In genomic region chr11:66362481-66363147, GRCh38 we compare ENCODE assay signal across 17 cellular contexts. TPM values are rescaled to one million over a fixed set of nuclear protein-coding genes. Genes with fewer than 3 reads are reported as not detected.
A peak's percentile ranks its signal among the peaks of the same experiment; 100 is the strongest.
DNase-seq lines count a peak whose midpoint lies in the region; ATAC-seq and TF ChIP-seq lines count a peak whose summit lies in the region.
"Had no signal": no experiment of that assay in that cellular context is flagged by ENCODE, and none has a peak within 500 bp of the region (broad histone marks: within the 10 kb centered on the region; RNA-seq: fewer than 3 reads in every experiment).

No MANE protein-coding gene starts in this region.

- intact Hi-C loops in A673 (cut with micrococcal nuclease; ENCODE audit: unreplicated experiment): no loop called here
- intact Hi-C loops in psoas muscle (cut with DNase I): no loop called here

- H3K4me3 ChIP-seq in A673 (ENCODE audit: low read depth, low read length, poor library complexity, severe bottlenecking): no peak overlapping the region
- H3K4me3 ChIP-seq in psoas muscle: no peak overlapping the region
- H3K4me3 ChIP-seq: PC-9 had no signal

- 72 to 85% (median 76%) methylated on average over 9 of the region's 9 CpGs for WGBS in psoas muscle, 3 donors

- ATAC-seq in psoas muscle (no peak), HG03135 (IDR thresholded peaks at IDR 0.05; ENCODE audit: unreplicated experiment) (no peak)
- ATAC-seq: CD8-positive, alpha-beta T cell had no signal

- no peaks in the 10 kb centered on the region for H3K4me1 ChIP-seq in A673 (ENCODE audit: insufficient read depth, low read length, poor library complexity, severe bottlenecking)
- H3K4me1 ChIP-seq in psoas muscle: peaks cover 14% of the 10 kb centered on the region

- no peak for DNase-seq in A673 (ENCODE audit: low spot score)
- peak; percentile 34 for DNase-seq in HuH-7 (ENCODE audit: low spot score)
- DNase-seq in iPS-NIHi7 (ENCODE audit: extremely low spot score): peak; percentile 4
- peak in 1 of 2 donors; percentile 30 for DNase-seq in psoas muscle
- DNase-seq in NCI-H1436 treated with DMSO at 0.1 percent for 48 hours (lab: John Stamatoyannopoulos, UW): no peak
- DNase-seq in NK-92 treated with Interleukin-12 subunit alpha and Interleukin-12 subunit beta, amount 100 ng/mL, for 24 hours (lab: John Stamatoyannopoulos, UW): no peak
- no peak for DNase-seq in OCI-M2 (lab: John Stamatoyannopoulos, UW; ENCODE audit: unreplicated experiment)
- DNase-seq: CD8-positive, alpha-beta T cell; GF-D8; Kasumi-1; NCI-H1436; NCI-H2081 treated with DMSO at 0.1 percent for 48 hours; NCI-H2227 treated with DMSO at 0.1 percent for 48 hours; NCI-H526 treated with DMSO at 0.1 percent for 48 hours; PC-9; SHP77 treated with DMSO at 0.1 percent for 48 hours had no signal

- H3K27me3 ChIP-seq in A673 (replicated peaks; ENCODE audit: insufficient read depth, low read depth, low read length, poor library complexity) (no peaks in the 10 kb centered on the region), psoas muscle (ENCODE audit: insufficient read depth in 3 of 3, low read length in 2 of 3) (no peaks in the 10 kb centered on the region)

- BruUV-seq in A673 (replicated peaks; lab: Mats Ljungman, UMichigan): no TSS peak

- no peak for TF ChIP-seq CTCF in A673 (conservative IDR thresholded peaks at IDR 0.05; ENCODE audit: low read depth, low read length)
- TF ChIP-seq CTCF in psoas muscle (IDR thresholded peaks at IDR 0.05): no peak

- CTCF ChIA-PET in A673 (lab: Charles Lee): interaction anchor here (1.1 to 2.2 kb wide), 2 partner anchors 10 to 23 kb away, joined by 3 to 4 read pairs; no protein-coding TSS in a partner anchor

- H3K27ac ChIP-seq in A673 (ENCODE audit: low read depth, low read length, poor library complexity, severe bottlenecking) (peak overlapping the region; percentile 14), psoas muscle (peak overlapping the region; percentile 16)
- H3K27ac ChIP-seq: PC-9 had no signal

- H3K36me3 ChIP-seq in A673 (ENCODE audit: insufficient read depth, low read length, poor library complexity, severe bottlenecking) (peaks cover 56% of the 10 kb centered on the region), psoas muscle (ENCODE audit: insufficient read depth in 1 of 2, low read depth in 1 of 2) (peaks cover 0 to 63% of the 10 kb centered on the region in 2 donors)

- POLR2A ChIA-PET in A673 (lab: Charles Lee; ENCODE audit: low non-redundant PET): interaction anchor here (0.7 kb wide), 1 partner anchor 24 kb away, joined by 3 read pairs; no protein-coding TSS in a partner anchor

- H3K9me3 ChIP-seq in A673 (ENCODE audit: low read depth, low read length, poor library complexity, severe bottlenecking): no peaks in the 10 kb centered on the region
- H3K9me3 ChIP-seq in psoas muscle: no peaks in the 10 kb centered on the region

RNA-seq across cellular contexts. Expression of gene SLC29A2, which starts 8.9 kb away (rescaled TPM):
- total RNA-seq in A673 (2021) (60.4 and 62.4 TPM in 2 replicates), psoas muscle (10 to 100 TPM; 14.9 to 94.1 (median 51.0) TPM)
- 10 to 100 TPM; 14.9 to 84.5 (median 69.5) TPM for polyA plus RNA-seq in psoas muscle

RNA-seq across cellular contexts. Expression of gene B4GAT1, which starts 15.2 kb away (rescaled TPM):
- total RNA-seq in A673 (2021) (47.1 and 53.6 TPM in 2 replicates), psoas muscle (10 to 100 TPM; 17.0 to 21.0 (median 18.4) TPM)
- polyA plus RNA-seq in psoas muscle: 10 to 100 TPM; 12.6 to 50.3 (median 24.5) TPM

RNA-seq across cellular contexts. Expression of gene BRMS1, which starts 17.7 kb away (rescaled TPM):
- total RNA-seq in A673 (2021) (76.8 and 93.5 TPM in 2 replicates), psoas muscle (10 to 100 TPM; 12.6 to 33.8 (median 19.9) TPM)
- polyA plus RNA-seq in psoas muscle: 100 to 1,000 TPM in 1 of 3 donors, 10 to 100 TPM in 2; 55.9 to 152 (median 91.3) TPM

RNA-seq across cellular contexts. Expression of gene RIN1, which starts 26.4 kb away (rescaled TPM):
- 4.9 and 6.4 TPM in 2 replicates for total RNA-seq in A673 (2021)
- 1 to 10 TPM; 3.9 to 6.9 (median 6.1) TPM for total RNA-seq in psoas muscle
- polyA plus RNA-seq in psoas muscle: 10 to 100 TPM in 1 of 3 donors, 1 to 10 TPM in 2; 1.2 to 38.0 (median 2.0) TPM

RNA-seq across cellular contexts. Expression of gene CD248, which starts 45.8 kb away (rescaled TPM):
- 97.8 and 111 TPM in 2 replicates for total RNA-seq in A673 (2021)
- total RNA-seq in psoas muscle: 10 to 100 TPM in 1 of 4 donors, 1 to 10 TPM in 3; 7.3 to 10.7 (median 9.1) TPM
- polyA plus RNA-seq in psoas muscle: 1 to 10 TPM; 2.9 to 8.9 (median 5.5) TPM
- total RNA-seq: PC-9 had no signal

Comparison
In these comparisons a context has a peak if more than half of its experiments do, and no peak if none do; other contexts are left out.
1. DNase-seq: peak in HuH-7 (single experiment) and iPS-NIHi7 (single experiment); none in A673 (single experiment), NCI-H1436 treated with DMSO at 0.1 percent for 48 hours (single experiment), NK-92 treated with Interleukin-12 subunit alpha and Interleukin-12 subunit beta, amount 100 ng/mL, for 24 hours (single experiment) and OCI-M2 (single experiment).